In the genomic region with DNA sequence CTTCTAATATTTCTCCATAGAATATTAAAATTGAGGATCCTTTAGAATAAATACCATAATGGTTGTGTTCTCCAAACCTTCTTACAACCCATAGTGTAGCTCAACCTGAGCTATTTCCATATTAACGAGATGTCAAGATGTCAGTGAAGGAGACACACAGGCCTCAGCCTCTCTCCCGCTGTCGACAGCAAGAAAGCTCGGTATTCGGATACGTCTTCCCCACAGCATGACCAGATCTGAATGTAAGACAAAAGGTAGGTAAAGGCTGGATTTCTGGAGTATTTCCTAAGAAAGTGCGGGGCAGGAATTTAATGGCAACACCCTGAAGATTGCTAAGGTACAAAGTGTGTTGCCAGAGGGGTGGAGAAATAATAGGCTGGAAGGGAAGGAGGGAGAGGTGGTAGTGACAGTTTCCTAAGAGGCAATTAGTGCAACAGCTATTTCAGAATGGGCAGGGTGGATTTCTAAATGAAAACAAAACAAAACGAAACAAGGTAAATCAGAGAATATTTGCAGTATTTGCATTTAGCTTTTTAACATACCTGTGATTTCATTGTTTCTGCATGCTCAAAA, we compare ENCODE assay signal across 10 cellular contexts. TPM values are rescaled to one million over a fixed set of nuclear protein-coding genes. Genes with fewer than 3 reads are reported as not detected.
DNase-seq lines count a peak whose midpoint lies in the region; ATAC-seq and TF ChIP-seq lines count a peak whose summit lies in the region.
"Had no signal": no experiment of that assay in that cellular context is flagged by ENCODE, and none has a peak within 500 bp of the region (broad histone marks: within the 10 kb centered on the region; RNA-seq: fewer than 3 reads in every experiment).

No MANE protein-coding gene starts in this region.

- peaks cover 37% of the 10 kb centered on the region for H3K36me3 Mint-ChIP-seq in activated CD4-positive, alpha-beta T cell treated with anti-CD3 and anti-CD28 coated beads for 36 hours (ENCODE audit: low read depth)
- peaks cover 45% of the 10 kb centered on the region for H3K36me3 Mint-ChIP-seq in activated T-helper 2 cell treated with anti-CD3 and anti-CD28 coated beads, Interferon-gamma antibody, Interleukin-2, Interleukin-4, amounts not matched to agents 10 μg/mL and 5 μg/mL and 100 μg/mL, durations not matched to agents 14 hours and 24 hours and 36 hours (ENCODE audit: low read depth)

- 76% methylated on average over 8 of the region's 8 CpGs for WGBS in suprapubic skin

- no peak for ATAC-seq in activated CD4-positive, alpha-beta T cell treated with anti-CD3 and anti-CD28 coated beads for 36 hours
- no peak for ATAC-seq in GM19452 (IDR thresholded peaks at IDR 0.05; ENCODE audit: unreplicated experiment)

- no peak for TF ChIP-seq CTCF in kidney epithelial cell (IDR thresholded peaks at IDR 0.05; ENCODE audit: insufficient read depth, low read length, poor library complexity, severe bottlenecking)
- TF ChIP-seq CTCF in suprapubic skin (IDR thresholded peaks at IDR 0.05): no peak

- peaks cover 3% of the 10 kb centered on the region for H3K9me3 Mint-ChIP-seq in activated CD4-positive, alpha-beta T cell treated with anti-CD3 and anti-CD28 coated beads for 36 hours (ENCODE audit: low read depth)
- peaks cover 4% of the 10 kb centered on the region for H3K9me3 Mint-ChIP-seq in activated T-helper 2 cell treated with anti-CD3 and anti-CD28 coated beads, Interferon-gamma antibody, Interleukin-2, Interleukin-4, amounts not matched to agents 10 μg/mL and 5 μg/mL and 100 μg/mL, durations not matched to agents 14 hours and 24 hours and 36 hours

- POLR2A ChIA-PET in activated CD4-positive, alpha-beta T cell treated with anti-CD3 and anti-CD28 coated beads for 36 hours (lab: Charles Lee): no interaction called here

- no peaks in the 10 kb centered on the region for H3K27me3 Mint-ChIP-seq in activated CD4-positive, alpha-beta T cell treated with anti-CD3 and anti-CD28 coated beads for 36 hours
- no peaks in the 10 kb centered on the region for H3K27me3 Mint-ChIP-seq in activated T-helper 2 cell treated with anti-CD3 and anti-CD28 coated beads, Interferon-gamma antibody, Interleukin-2, Interleukin-4, amounts not matched to agents 10 μg/mL and 5 μg/mL and 100 μg/mL, durations not matched to agents 14 hours and 24 hours and 36 hours (ENCODE audit: low read depth)

- H3K36me3 ChIP-seq in kidney epithelial cell (ENCODE audit: control insufficient read depth, insufficient read depth, low read length) (no peaks in the 10 kb centered on the region), suprapubic skin (no peaks in the 10 kb centered on the region)

- H3K27ac Mint-ChIP-seq in activated CD4-positive, alpha-beta T cell treated with anti-CD3 and anti-CD28 coated beads for 36 hours: peak overlapping the region; percentile 99
- H3K27ac Mint-ChIP-seq in activated T-helper 2 cell treated with anti-CD3 and anti-CD28 coated beads, Interferon-gamma antibody, Interleukin-2, Interleukin-4, amounts not matched to agents 10 μg/mL and 5 μg/mL and 100 μg/mL, durations not matched to agents 14 hours and 24 hours and 36 hours: peak overlapping the region; percentile 96

- no peak for DNase-seq in activated CD4-positive, alpha-beta T cell treated with anti-CD3 and anti-CD28 coated beads for 36 hours
- DNase-seq in activated CD4-positive, alpha-beta T cell treated with anti-CD3 and anti-CD28 coated beads, Interleukin-2, amount 50 U/mL, for 4 hours: no peak
- no peak for DNase-seq in activated T-helper 2 cell treated with anti-CD3 and anti-CD28 coated beads, Interferon-gamma antibody, Interleukin-2, Interleukin-4, amounts not matched to agents 10 μg/mL and 5 μg/mL and 100 μg/mL, durations not matched to agents 14 hours and 24 hours and 36 hours (ENCODE audit: low spot score)
- DNase-seq in kidney epithelial cell (ENCODE audit: low read depth) (no peak), suprapubic skin (ENCODE audit: low spot score in 2 of 2) (no peak), cerebellar cortex (ENCODE audit: low spot score) (no peak)
- DNase-seq in stimulated activated CD4-positive, alpha-beta T cell treated with anti-CD3 and anti-CD28 coated beads, Interleukin-4, amount 100 ng/mL, for 24 hours: no peak
- DNase-seq: COR-L47, NCI-H1092 had no signal

- peaks cover 60% of the 10 kb centered on the region for H3K4me1 Mint-ChIP-seq in activated CD4-positive, alpha-beta T cell treated with anti-CD3 and anti-CD28 coated beads for 36 hours
- peaks cover 49% of the 10 kb centered on the region for H3K4me1 Mint-ChIP-seq in activated T-helper 2 cell treated with anti-CD3 and anti-CD28 coated beads, Interferon-gamma antibody, Interleukin-2, Interleukin-4, amounts not matched to agents 10 μg/mL and 5 μg/mL and 100 μg/mL, durations not matched to agents 14 hours and 24 hours and 36 hours (ENCODE audit: low read depth)

- H3K27ac ChIP-seq in suprapubic skin: peak overlapping the region; percentile 96

- no peaks in the 10 kb centered on the region for H3K9me3 ChIP-seq in suprapubic skin

- H3K27me3 ChIP-seq in kidney epithelial cell (ENCODE audit: control insufficient read depth, insufficient read depth, low read length) (no peaks in the 10 kb centered on the region), suprapubic skin (no peaks in the 10 kb centered on the region)

- H3K4me3 Mint-ChIP-seq in activated CD4-positive, alpha-beta T cell treated with anti-CD3 and anti-CD28 coated beads for 36 hours: peak overlapping the region; percentile 97
- H3K4me3 Mint-ChIP-seq in activated T-helper 2 cell treated with anti-CD3 and anti-CD28 coated beads, Interferon-gamma antibody, Interleukin-2, Interleukin-4, amounts not matched to agents 10 μg/mL and 5 μg/mL and 100 μg/mL, durations not matched to agents 14 hours and 24 hours and 36 hours (ENCODE audit: low read depth): peak overlapping the region; percentile 95

- no peak for TF ChIP-seq POLR2A in suprapubic skin (IDR thresholded peaks at IDR 0.05)

- intact Hi-C loops in activated CD4-positive, alpha-beta T cell treated with anti-CD3 and anti-CD28 coated beads for 36 hours (cut with DNase I, micrococcal nuclease): loop anchor here (1.0 to 5.0 kb wide), 10 partner anchors 13 to 1193 kb away; a partner anchor contains a TSS
- intact Hi-C loops in activated T-helper 2 cell treated with anti-CD3 and anti-CD28 coated beads, Interferon-gamma antibody, Interleukin-2, Interleukin-4, amounts not matched to agents 10 μg/mL and 5 μg/mL and 100 μg/mL, durations not matched to agents 14 hours and 24 hours and 36 hours (cut with micrococcal nuclease): loop anchor here (1.0 to 5.0 kb wide), 4 partner anchors 14 to 415 kb away; a partner anchor contains a TSS

- no peak for TF ChIP-seq EP300 in suprapubic skin (IDR thresholded peaks at IDR 0.05)

- H3K4me3 ChIP-seq in kidney epithelial cell (ENCODE audit: low read depth, low read length): peak overlapping the region; percentile 79
- peak overlapping the region; percentile 88 for H3K4me3 ChIP-seq in suprapubic skin

- peaks cover 46% of the 10 kb centered on the region for H3K4me1 ChIP-seq in suprapubic skin

- CTCF ChIA-PET in activated CD4-positive, alpha-beta T cell treated with anti-CD3 and anti-CD28 coated beads for 36 hours (lab: Charles Lee): interaction anchor here (0.7 to 1.1 kb wide), 4 partner anchors 13 to 150 kb away, joined by 3 to 4 read pairs (median 3); no protein-coding TSS in a partner anchor

RNA-seq across cellular contexts. Expression of a gene that starts 1.7 kb away (rescaled TPM):
- total RNA-seq in activated CD4-positive, alpha-beta T cell treated with anti-CD3 and anti-CD28 coated beads for 36 hours: 10 to 100 TPM; 43.6 to 52.8 TPM
- total RNA-seq in activated T-helper 2 cell treated with anti-CD3 and anti-CD28 coated beads, Interferon-gamma antibody, Interleukin-2, Interleukin-4, amounts not matched to agents 10 μg/mL and 5 μg/mL and 100 μg/mL, durations not matched to agents 14 hours and 24 hours and 36 hours: 66.1 and 66.3 TPM in 2 replicates
- total RNA-seq in kidney epithelial cell (42.0 and 42.4 TPM in 2 replicates), suprapubic skin (10 to 100 TPM; 39.8 to 65.3 (median 52.1) TPM)

RNA-seq across cellular contexts. Expression of a gene that starts 11.1 kb away (rescaled TPM):
- total RNA-seq in activated CD4-positive, alpha-beta T cell treated with anti-CD3 and anti-CD28 coated beads for 36 hours: under 1 TPM in 1 of 2 experiments, not detected in 1; 0.11 TPM
- total RNA-seq in activated T-helper 2 cell treated with anti-CD3 and anti-CD28 coated beads, Interferon-gamma antibody, Interleukin-2, Interleukin-4, amounts not matched to agents 10 μg/mL and 5 μg/mL and 100 μg/mL, durations not matched to agents 14 hours and 24 hours and 36 hours: 0.18 and 0.25 TPM in 2 replicates
- total RNA-seq in kidney epithelial cell: 0.13 and 0.21 TPM in 2 replicates
- total RNA-seq in suprapubic skin: 1 to 10 TPM in 1 of 4 donors, under 1 TPM in 3; 0.45 to 1.4 (median 0.55) TPM
